Comparison of ENCODE assay signal across 8 cellular contexts in genomic region chr6:27814415-27814664, GRCh38.
A peak's percentile ranks its signal among the peaks of the same experiment; 100 is the strongest.
DNase-seq lines count a peak whose midpoint lies in the region; ATAC-seq and TF ChIP-seq lines count a peak whose summit lies in the region.
"Not testable (repeated sequence)": the region's sequence is repeated elsewhere in the genome, so short reads cannot be mapped to it uniquely, and the experiment has no call there.

No MANE protein-coding gene starts in this region.

- not testable (repeated sequence) for H3K36me3 ChIP-seq in Peyer's patch; ascending aorta; mesendoderm (ENCODE audit: control insufficient read depth, insufficient read depth, low read length); skeletal muscle satellite cell (ENCODE audit: insufficient read depth, low read length)

- H3K4me3 ChIP-seq in AG04450 (ENCODE audit: low read depth, low read length) (peak overlapping the region; percentile 65), Peyer's patch (peak overlapping the region; percentile 32 to 53 (median 40)), ascending aorta (peak overlapping the region; percentile 32 to 69), fibroblast of the aortic adventitia (ENCODE audit: low read depth, low read length) (peak overlapping the region; percentile 68), mesendoderm (ENCODE audit: low read length) (peak overlapping the region; percentile 47), skeletal muscle satellite cell (ENCODE audit: low read length) (peak overlapping the region; percentile 61)

- intact Hi-C loops in ascending aorta (cut with DNase I): loop anchor here (5.0 to 10.0 kb wide), 2 partner anchors 78 to 1710 kb away; a partner anchor contains a TSS

- H3K79me2 ChIP-seq in mesendoderm (ENCODE audit: control insufficient read depth, insufficient read depth, low read length): not testable (repeated sequence)

- H3K4me2 ChIP-seq in mesendoderm (ENCODE audit: low read length): peak overlapping the region; percentile 53
- peak overlapping the region; percentile 69 for H3K4me2 ChIP-seq in skeletal muscle satellite cell (ENCODE audit: low read length)

- no CpG with 5 or more reads among the region's 24 CpGs for WGBS in mesendoderm (ENCODE audit: extremely low coverage, insufficient coverage, low lambda C conversion rate)

- H3K23ac ChIP-seq in mesendoderm (ENCODE audit: low read length): not testable (repeated sequence)

- TF ChIP-seq CTCF in AG04450 (IDR thresholded peaks at IDR 0.05; ENCODE audit: low read depth, low read length); Peyer's patch (IDR thresholded peaks at IDR 0.05); ascending aorta (IDR thresholded peaks at IDR 0.05); fibroblast of the aortic adventitia (IDR thresholded peaks at IDR 0.05; ENCODE audit: insufficient read depth, low read length): not testable (repeated sequence)

- H4K5ac ChIP-seq in mesendoderm (ENCODE audit: low read length): not testable (repeated sequence)

- H3K27ac ChIP-seq in AG04450 (ENCODE audit: low read depth, low read length) (peak overlapping the region; percentile 54), Peyer's patch (peak overlapping the region; percentile 59 to 77 (median 68)), mesendoderm (ENCODE audit: low read depth, low read length) (peak overlapping the region; percentile 72)
- H3K27ac ChIP-seq in ascending aorta: not testable (repeated sequence)

- not testable (repeated sequence) for H2BK15ac ChIP-seq in mesendoderm (replicated peaks; ENCODE audit: low read depth)

- not testable (repeated sequence) for H2BK5ac ChIP-seq in mesendoderm (ENCODE audit: low read length)

- H3K9me3 ChIP-seq in AG04450 (ENCODE audit: control insufficient read depth, insufficient read depth, low read length); Peyer's patch; ascending aorta; skeletal muscle satellite cell (replicated peaks; ENCODE audit: low read length): not testable (repeated sequence)

- ATAC-seq in GM19035 (IDR thresholded peaks at IDR 0.05; ENCODE audit: unreplicated experiment): peak; percentile 2
- peak; percentile 15 for ATAC-seq in HG02885 (IDR thresholded peaks at IDR 0.05; ENCODE audit: poor library complexity, unreplicated experiment)

- CTCF ChIA-PET in AG04450 (lab: Charles Lee): interaction anchor here (2.7 kb wide), 1 partner anchor 81 kb away, joined by 17 read pairs; no protein-coding TSS in a partner anchor

- H2AK5ac ChIP-seq in mesendoderm (ENCODE audit: low read length): not testable (repeated sequence)

- not testable (repeated sequence) for H3K79me1 ChIP-seq in mesendoderm (ENCODE audit: low read length)

- H3K9ac ChIP-seq in mesendoderm (ENCODE audit: low read length): peak overlapping the region; percentile 87
- not testable (repeated sequence) for H3K9ac ChIP-seq in skeletal muscle satellite cell (ENCODE audit: low read depth, low read length)

- DNase-seq in AG04450 (ENCODE audit: low read depth, low spot score); Peyer's patch; ascending aorta (ENCODE audit: low spot score in 2 of 2); fibroblast of the aortic adventitia (ENCODE audit: low read depth); mesendoderm: not testable (repeated sequence)

- H3K27me3 ChIP-seq in AG04450 (ENCODE audit: control insufficient read depth, insufficient read depth, low read length); Peyer's patch; ascending aorta; mesendoderm (ENCODE audit: insufficient read depth, low read length, poor library complexity); skeletal muscle satellite cell (ENCODE audit: control insufficient read depth, insufficient read depth, low read length): not testable (repeated sequence)

- H3K18ac ChIP-seq in mesendoderm (ENCODE audit: low read length): peak overlapping the region; percentile 22

- POLR2A ChIA-PET in AG04450 (lab: Yijun Ruan, JAX): interaction anchor here (1.0 to 2.4 kb wide), 8 partner anchors 9 to 682 kb away, joined by 3 to 44 read pairs (median 14); a partner anchor contains a TSS

- TF ChIP-seq POLR2A in Peyer's patch (IDR thresholded peaks at IDR 0.05): not testable (repeated sequence)

- H3K4me1 ChIP-seq in Peyer's patch (peaks cover 0 to 16% (median 0%) of the 10 kb centered on the region in 4 donors), skeletal muscle satellite cell (ENCODE audit: control insufficient read depth, insufficient read depth, low read length) (peaks cover 12% of the 10 kb centered on the region)
- H3K4me1 ChIP-seq in ascending aorta; mesendoderm (ENCODE audit: control insufficient read depth, low read depth, low read length): not testable (repeated sequence)

- not testable (repeated sequence) for H4K8ac ChIP-seq in mesendoderm (ENCODE audit: low read depth, low read length)

- not testable (repeated sequence) for H3K4ac ChIP-seq in mesendoderm (ENCODE audit: low read depth, low read length)

- peak overlapping the region; percentile 87 for H3K56ac ChIP-seq in mesendoderm (ENCODE audit: low read length)

- not testable (repeated sequence) for H2BK120ac ChIP-seq in mesendoderm (ENCODE audit: low read depth, low read length)
